ENCODE assay signal across 1 cellular context in genomic region chr7:42493436-42494198, GRCh38.
TF ChIP-seq lines count a peak whose summit lies in the region.

No MANE protein-coding gene starts in this region.

TF ChIP-seq in WTC11, 78 proteins besides CTCF, POLR2A, EP300 and RAD21 (continued from another document):
- TF ChIP-seq USF1 (CRISPR knock-in tag; IDR thresholded peaks at IDR 0.05) (no peak), ZNF263 (CRISPR knock-in tag; IDR thresholded peaks at IDR 0.05; ENCODE audit: low read depth) (no peak)
TF ChIP-seq in WTC11: peak in this region for 2.
